ENCODE assay signal across 8 cellular contexts in genomic region chr16:30525844-30526136, GRCh38. TPM values are rescaled to one million over a fixed set of nuclear protein-coding genes. Genes with fewer than 3 reads are reported as not detected.
DNase-seq lines count a peak whose midpoint lies in the region; ATAC-seq, FAIRE-seq and TF ChIP-seq lines count a peak whose summit lies in the region.

No MANE protein-coding gene starts in this region.

- TF ChIP-seq CTCF in fibroblast of mammary gland (conservative IDR thresholded peaks at IDR 0.05; ENCODE audit: control insufficient read depth, insufficient read depth, low read depth, low read length), result no peak
- TF ChIP-seq CTCF in D721Med (IDR thresholded peaks at IDR 0.05; ENCODE audit: insufficient read depth, missing control alignments), result no peak

- H3K4me1 ChIP-seq in SJSA1 (replicated peaks), result peaks cover 12% of the 10 kb centered on the region

- ATAC-seq in HG02884 (IDR thresholded peaks at IDR 0.05; ENCODE audit: unreplicated experiment), result no peak

- H3K9me3 ChIP-seq in SJSA1 (replicated peaks), result peaks cover 4% of the 10 kb centered on the region; the same call in 1 of the 2 replicates

- H3K36me3 ChIP-seq in SJSA1, result peaks cover 20% of the 10 kb centered on the region

- H3K4me3 ChIP-seq in GM08714 (ENCODE audit: low read length) (peak overlapping the region; percentile 74; the same call in 1 of the 2 replicates), SJSA1 (peak overlapping the region; percentile 81), fibroblast of mammary gland (ENCODE audit: control insufficient read depth, low read depth, low read length) (peak overlapping the region; percentile 71)

- no peak for FAIRE-seq in D721Med (lab: Jason Lieb, UNC)

- no peak overlapping the region for H3K27ac ChIP-seq in SJSA1

- no peaks in the 10 kb centered on the region for H3K27me3 ChIP-seq in SJSA1 (replicated peaks)

- DNase-seq in SJSA1 (ENCODE audit: low read depth in 1 of 2, low spot score in 2 of 2) (no peak), fibroblast of mammary gland (ENCODE audit: low read depth) (no peak), renal cortical epithelial cell (ENCODE audit: low read depth) (peak; percentile 20), D721Med (ENCODE audit: insufficient read length, low spot score) (no peak), NAMALWA (ENCODE audit: low spot score) (no peak), NCI-H1436 treated with DMSO at 0.1 percent for 48 hours (lab: John Stamatoyannopoulos, UW) (no peak)

RNA-seq across cellular contexts. Expression of gene ZNF768, which starts 0.6 kb away (rescaled TPM):
- total RNA-seq in SJSA1 (2014; rRNA removed; shearing (Covaris generic)), result 35.6 and 41.1 TPM in 2 replicates
- total RNA-seq in renal cortical epithelial cell, result 22.4 and 24.0 TPM in 2 replicates

RNA-seq across cellular contexts. Expression of gene ZNF747, which starts 8.9 kb away (rescaled TPM):
- 3.6 and 5.1 TPM in 2 replicates for total RNA-seq in SJSA1 (2014; rRNA removed; shearing (Covaris generic))
- total RNA-seq in renal cortical epithelial cell, result 7.5 and 11.7 TPM in 2 replicates

RNA-seq across cellular contexts. Expression of gene ZNF764, which starts 32.4 kb away (rescaled TPM):
- 5.8 and 8.1 TPM in 2 replicates for total RNA-seq in SJSA1 (2014; rRNA removed; shearing (Covaris generic))
- total RNA-seq in renal cortical epithelial cell, result 2.6 and 6.9 TPM in 2 replicates

RNA-seq across cellular contexts. Expression of gene ZNF688, which starts 45.7 kb away (rescaled TPM):
- total RNA-seq in SJSA1 (2014; rRNA removed; shearing (Covaris generic)), result 6.4 and 7.3 TPM in 2 replicates
- total RNA-seq in renal cortical epithelial cell, result 5.3 and 7.1 TPM in 2 replicates

RNA-seq across cellular contexts. Expression of gene ITGAL, which starts 53.2 kb away (rescaled TPM):
- not detected in 2 replicates for total RNA-seq in SJSA1 (2014; rRNA removed; shearing (Covaris generic))
- not detected in 2 replicates for total RNA-seq in renal cortical epithelial cell
